Comparison of ENCODE assay signal across 10 cellular contexts in the genomic region with DNA sequence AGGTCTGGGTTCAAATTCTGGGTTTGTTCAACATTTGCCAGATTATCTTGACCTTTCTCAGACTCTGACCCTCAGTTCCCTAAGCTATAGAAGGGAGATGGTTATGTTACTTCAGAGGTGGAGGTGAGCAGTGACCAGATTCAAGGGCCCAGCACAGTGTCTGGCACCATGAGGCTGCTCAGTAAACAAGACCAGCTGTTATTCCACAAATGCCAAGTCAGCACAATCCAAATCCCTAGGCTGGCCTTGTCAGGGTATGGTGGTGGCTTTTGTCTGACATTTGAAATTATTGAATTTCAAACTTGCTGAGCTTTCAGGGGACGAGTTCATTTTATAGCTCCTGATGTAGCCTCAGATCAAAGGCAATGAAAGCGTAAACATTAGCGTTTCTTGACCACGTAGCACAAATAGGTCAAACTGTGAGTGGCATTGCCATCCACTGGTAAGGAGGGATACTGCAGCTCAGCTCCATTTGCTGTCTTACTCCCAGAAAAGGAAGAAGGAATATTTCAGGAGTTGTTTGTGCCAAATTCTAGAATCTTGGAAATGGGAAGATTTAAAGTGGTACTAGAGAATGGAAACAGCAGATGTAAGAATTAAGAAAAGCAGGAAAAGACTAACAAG.
DNase-seq lines count a peak whose midpoint lies in the region; ATAC-seq and TF ChIP-seq lines count a peak whose summit lies in the region.
"Had no signal": no experiment of that assay in that cellular context is flagged by ENCODE, and none has a peak within 500 bp of the region (broad histone marks: within the 10 kb centered on the region; RNA-seq: fewer than 3 reads in every experiment).

No MANE protein-coding gene starts in this region.

- H3K36me3 Mint-ChIP-seq in effector memory CD8-positive, alpha-beta T cell (ENCODE audit: insufficient read depth): peaks cover 4% of the 10 kb centered on the region
- H3K36me3 Mint-ChIP-seq in activated CD4-positive, alpha-beta T cell treated with anti-CD3 and anti-CD28 coated beads for 36 hours (ENCODE audit: low read depth): peaks cover 56% of the 10 kb centered on the region

- no peaks in the 10 kb centered on the region for H3K4me1 ChIP-seq in hepatocyte (ENCODE audit: insufficient read depth)

- H3K27me3 Mint-ChIP-seq in effector memory CD8-positive, alpha-beta T cell: no peaks in the 10 kb centered on the region
- no peaks in the 10 kb centered on the region for H3K27me3 Mint-ChIP-seq in activated CD4-positive, alpha-beta T cell treated with anti-CD3 and anti-CD28 coated beads for 36 hours

- H3K27me3 ChIP-seq in SU-DHL-6 (ENCODE audit: low read length) (no peaks in the 10 kb centered on the region), hepatocyte (no peaks in the 10 kb centered on the region)

- H3K79me2 ChIP-seq in SU-DHL-6 (ENCODE audit: insufficient read depth, low read length) (no peaks in the 10 kb centered on the region), hepatocyte (no peaks in the 10 kb centered on the region)

- peaks cover 5% of the 10 kb centered on the region; the same call in 1 of the 2 replicates for H3F3A ChIP-seq in SU-DHL-6 (ENCODE audit: insufficient read depth)

- peak; percentile 65 for TF ChIP-seq CTCF in 22Rv1 (IDR thresholded peaks at IDR 0.05)
- TF ChIP-seq CTCF in SU-DHL-6 (IDR thresholded peaks at IDR 0.05; ENCODE audit: insufficient read depth, low read length, poor library complexity, severe bottlenecking): peak; percentile 26
- TF ChIP-seq CTCF in hepatocyte (IDR thresholded peaks at IDR 0.05; ENCODE audit: poor library complexity): peak; percentile 51

- no peak overlapping the region for H2AFZ ChIP-seq in SU-DHL-6 (ENCODE audit: low read depth, low read length, severe bottlenecking)
- no peak overlapping the region for H2AFZ ChIP-seq in hepatocyte

- intact Hi-C loops in activated CD4-positive, alpha-beta T cell treated with anti-CD3 and anti-CD28 coated beads for 36 hours (cut with DNase I, micrococcal nuclease): loop anchor here in 1 of 2 experiments (10.0 kb wide), 2 partner anchors 76 to 176 kb away; no protein-coding TSS in a partner anchor

- H3K27ac Mint-ChIP-seq in effector memory CD8-positive, alpha-beta T cell: peak overlapping the region in 1 of 2 donors; percentile 14
- no peak overlapping the region for H3K27ac Mint-ChIP-seq in activated CD4-positive, alpha-beta T cell treated with anti-CD3 and anti-CD28 coated beads for 36 hours

- H3K4me3 Mint-ChIP-seq in effector memory CD8-positive, alpha-beta T cell: no peak overlapping the region
- H3K4me3 Mint-ChIP-seq in activated CD4-positive, alpha-beta T cell treated with anti-CD3 and anti-CD28 coated beads for 36 hours: no peak overlapping the region

- H3K9me3 Mint-ChIP-seq in effector memory CD8-positive, alpha-beta T cell: no peaks in the 10 kb centered on the region
- H3K9me3 Mint-ChIP-seq in activated CD4-positive, alpha-beta T cell treated with anti-CD3 and anti-CD28 coated beads for 36 hours (ENCODE audit: low read depth): no peaks in the 10 kb centered on the region

- H3K9me2 ChIP-seq in SU-DHL-6 (replicated peaks; ENCODE audit: insufficient read depth, low read length): no peaks in the 10 kb centered on the region
- H3K9me2 ChIP-seq in hepatocyte (replicated peaks; ENCODE audit: insufficient read depth): no peaks in the 10 kb centered on the region

- H3K4me1 Mint-ChIP-seq in effector memory CD8-positive, alpha-beta T cell (ENCODE audit: low read depth in 2 of 2): peaks cover 9 to 14% of the 10 kb centered on the region in 2 donors
- H3K4me1 Mint-ChIP-seq in activated CD4-positive, alpha-beta T cell treated with anti-CD3 and anti-CD28 coated beads for 36 hours: peaks cover 40% of the 10 kb centered on the region

- no peak overlapping the region for H3K4me3 ChIP-seq in SU-DHL-6 (ENCODE audit: insufficient read depth, low read length, poor library complexity, severe bottlenecking)
- no peak overlapping the region for H3K4me3 ChIP-seq in hepatocyte

- H3K9me3 ChIP-seq in SU-DHL-6 (ENCODE audit: insufficient read depth, low read length): no peaks in the 10 kb centered on the region
- H3K9me3 ChIP-seq in hepatocyte (ENCODE audit: low read depth): no peaks in the 10 kb centered on the region

- WGBS in hepatocyte (ENCODE audit: low lambda C conversion rate, missing lambda C conversion rate): 40% methylated on average over 4 of the region's 4 CpGs

- CTCF ChIA-PET in activated CD4-positive, alpha-beta T cell treated with anti-CD3 and anti-CD28 coated beads for 36 hours (lab: Charles Lee): interaction anchor here (0.8 to 1.2 kb wide), 7 partner anchors 11 to 595 kb away, joined by 3 to 5 read pairs (median 3); no protein-coding TSS in a partner anchor

- POLR2A ChIA-PET in activated CD4-positive, alpha-beta T cell treated with anti-CD3 and anti-CD28 coated beads for 36 hours (lab: Charles Lee): no interaction called here

- no peaks in the 10 kb centered on the region for H3K36me3 ChIP-seq in SU-DHL-6 (ENCODE audit: low read length)
- no peaks in the 10 kb centered on the region for H3K36me3 ChIP-seq in hepatocyte (replicated peaks; ENCODE audit: insufficient read depth, low read depth)

- H3K9ac ChIP-seq in SU-DHL-6 (ENCODE audit: low read length): no peak overlapping the region

- DNase-seq in H4 (ENCODE audit: low spot score) (peak; percentile 78), hepatocyte (ENCODE audit: low spot score) (peak; percentile 36), NCI-H345 treated with DMSO at 0.1 percent for 48 hours (lab: John Stamatoyannopoulos, UW; ENCODE audit: unreplicated experiment) (no peak)
- DNase-seq in effector memory CD8-positive, alpha-beta T cell: no peak
- DNase-seq in activated CD4-positive, alpha-beta T cell treated with anti-CD3 and anti-CD28 coated beads for 36 hours: no peak
- DNase-seq: NCI-H1436 treated with DMSO at 0.1 percent for 48 hours; stimulated activated CD4-positive, alpha-beta T cell treated with anti-CD3 and anti-CD28 coated beads, Interleukin-12 subunit alpha, Interleukin-12 subunit beta, amount 100 ng/mL, for 4 hours had no signal

- H3K27ac ChIP-seq in 22Rv1 (no peak overlapping the region), SU-DHL-6 (ENCODE audit: low read depth, low read length) (no peak overlapping the region), hepatocyte (no peak overlapping the region)

- no peak for ATAC-seq in effector memory CD8-positive, alpha-beta T cell (replicated peaks)
- no peak for ATAC-seq in HG03520 (IDR thresholded peaks at IDR 0.05; ENCODE audit: unreplicated experiment)
- ATAC-seq in activated CD4-positive, alpha-beta T cell treated with anti-CD3 and anti-CD28 coated beads for 36 hours: no peak

- H4K20me1 ChIP-seq in SU-DHL-6 (ENCODE audit: low read depth, low read length): no peaks in the 10 kb centered on the region
- H4K20me1 ChIP-seq in hepatocyte (ENCODE audit: insufficient read depth, poor library complexity, severe bottlenecking): no peaks in the 10 kb centered on the region

- H3K4me2 ChIP-seq in SU-DHL-6 (ENCODE audit: low read depth, low read length, poor library complexity, severe bottlenecking) (no peak overlapping the region), hepatocyte (no peak overlapping the region)

Comparison
In these comparisons a context has a peak if more than half of its experiments do, and no peak if none do; other contexts are left out.
1. DNase-seq: peak in H4 (single experiment) and hepatocyte (single experiment); none in effector memory CD8-positive, alpha-beta T cell (0 of 3), activated CD4-positive, alpha-beta T cell treated with anti-CD3 and anti-CD28 coated beads for 36 hours (single experiment) and NCI-H345 treated with DMSO at 0.1 percent for 48 hours (single experiment).
2. Peak in every context shown above with its lines, with median percentiles within 50 percentile points of each other: CTCF ChIP-seq.